Comparison of ENCODE assay signal across 21 cellular contexts in the genomic region with DNA sequence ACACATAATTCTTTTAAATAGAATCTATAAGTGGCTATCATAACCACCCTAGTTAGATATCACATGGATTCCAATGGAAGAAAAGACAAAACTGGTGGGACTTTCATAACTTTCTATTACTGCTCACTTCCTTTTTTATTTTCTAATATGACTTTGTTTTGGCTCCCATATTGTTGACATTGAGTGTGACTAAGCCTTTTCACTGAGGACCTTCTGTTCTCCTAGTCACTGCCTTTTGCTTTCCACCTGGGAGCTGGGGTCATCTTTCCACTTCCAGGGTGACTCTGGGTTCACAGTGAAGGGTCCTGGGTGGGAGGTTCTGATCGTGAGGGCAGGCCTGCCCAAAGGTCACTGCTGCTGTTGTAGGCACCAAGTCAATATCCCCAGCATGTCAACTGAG.
DNase-seq lines count a peak whose midpoint lies in the region; ATAC-seq and TF ChIP-seq lines count a peak whose summit lies in the region.
"Had no signal": no experiment of that assay in that cellular context is flagged by ENCODE, and none has a peak within 500 bp of the region (broad histone marks: within the 10 kb centered on the region; RNA-seq: fewer than 3 reads in every experiment).

No MANE protein-coding gene starts in this region.

- H3K4me3 Mint-ChIP-seq in naive thymus-derived CD4-positive, alpha-beta T cell: no peak overlapping the region
- H3K4me3 Mint-ChIP-seq: activated CD8-positive, alpha-beta memory T cell treated with anti-CD3 and anti-CD28 coated beads, Interleukin-2, amount 10 ng/mL, durations not matched to agents 7 days and 5 days; activated naive CD8-positive, alpha-beta T cell treated with anti-CD3 and anti-CD28 coated beads, Interleukin-2, amount 50 U/mL, for 24 hours; endodermal cell had no signal

- CTCF ChIA-PET in naive thymus-derived CD4-positive, alpha-beta T cell (lab: Charles Lee): no interaction called here

- intact Hi-C loops in naive thymus-derived CD4-positive, alpha-beta T cell (cut with micrococcal nuclease): no loop called here

- no peak for TF ChIP-seq CTCF in fibroblast of the aortic adventitia (IDR thresholded peaks at IDR 0.05; ENCODE audit: insufficient read depth, low read length)
- no peak for TF ChIP-seq CTCF in thoracic aorta (IDR thresholded peaks at IDR 0.05)

- H3K36me3 ChIP-seq in adipocyte (ENCODE audit: control insufficient read depth, insufficient read depth, low read length, severe bottlenecking): no peaks in the 10 kb centered on the region
- no peaks in the 10 kb centered on the region for H3K36me3 ChIP-seq in thoracic aorta
- H3K36me3 ChIP-seq in naive thymus-derived CD4-positive, alpha-beta T cell (ENCODE audit: control insufficient read depth in 2 of 3, insufficient read depth in 3 of 3, low read length in 3 of 3): no peaks in the 10 kb centered on the region
- H3K36me3 ChIP-seq: BLaER1 had no signal

- H3K9me3 ChIP-seq in adipocyte (ENCODE audit: control insufficient read depth, low read length) (no peaks in the 10 kb centered on the region), thoracic aorta (no peaks in the 10 kb centered on the region)
- H3K9me3 ChIP-seq in naive thymus-derived CD4-positive, alpha-beta T cell (ENCODE audit: control insufficient read depth in 2 of 3, low read length in 3 of 3): no peaks in the 10 kb centered on the region
- H3K9me3 ChIP-seq: BLaER1, SK-N-SH had no signal

- H3K27ac ChIP-seq in thoracic aorta: peak overlapping the region in 1 of 2 donors; percentile 21
- no peak overlapping the region for H3K27ac ChIP-seq in naive thymus-derived CD4-positive, alpha-beta T cell (ENCODE audit: low read depth, low read length)
- H3K27ac ChIP-seq: 22Rv1, BLaER1 had no signal

- H3K27me3 ChIP-seq in adipocyte (replicated peaks; ENCODE audit: control insufficient read depth, insufficient read depth, low read length): no peaks in the 10 kb centered on the region
- H3K27me3 ChIP-seq in thoracic aorta (replicated peaks; ENCODE audit: insufficient read depth): no peaks in the 10 kb centered on the region
- no peaks in the 10 kb centered on the region for H3K27me3 ChIP-seq in naive thymus-derived CD4-positive, alpha-beta T cell (ENCODE audit: control insufficient read depth in 2 of 2, insufficient read depth in 2 of 2, low read length in 2 of 2)
- H3K27me3 ChIP-seq: BLaER1 had no signal

- ATAC-seq in thoracic aorta (ENCODE audit: insufficient number of reproducible peaks, low FRiP score, low read depth): peak; percentile 92
- ATAC-seq in naive thymus-derived CD4-positive, alpha-beta T cell: no peak
- ATAC-seq: activated CD8-positive, alpha-beta memory T cell treated with anti-CD3 and anti-CD28 coated beads, Interleukin-2, amount 10 ng/mL, durations not matched to agents 7 days and 5 days; activated naive CD8-positive, alpha-beta T cell treated with anti-CD3 and anti-CD28 coated beads, Interleukin-2, amount 50 U/mL, for 24 hours had no signal

- H3K4me1 ChIP-seq in adipocyte (ENCODE audit: control insufficient read depth, insufficient read depth, low read length): peaks cover 17% of the 10 kb centered on the region
- H3K4me1 ChIP-seq in thoracic aorta (ENCODE audit: control insufficient read depth in 1 of 2, low read depth in 2 of 2): peaks cover 3 to 11% of the 10 kb centered on the region in 2 donors
- no peaks in the 10 kb centered on the region for H3K4me1 ChIP-seq in naive thymus-derived CD4-positive, alpha-beta T cell (ENCODE audit: control insufficient read depth in 2 of 2, insufficient read depth in 2 of 2, low read length in 2 of 2)
- H3K4me1 ChIP-seq: BLaER1 had no signal

- no peaks in the 10 kb centered on the region for H3K27me3 Mint-ChIP-seq in naive thymus-derived CD4-positive, alpha-beta T cell
- H3K27me3 Mint-ChIP-seq: activated CD8-positive, alpha-beta memory T cell treated with anti-CD3 and anti-CD28 coated beads, Interleukin-2, amount 10 ng/mL, durations not matched to agents 7 days and 5 days; activated naive CD8-positive, alpha-beta T cell treated with anti-CD3 and anti-CD28 coated beads, Interleukin-2, amount 50 U/mL, for 24 hours had no signal

- DNase-seq in SIG-M5 treated with dmso at 0.1 percent for 504 hours (lab: John Stamatoyannopoulos, UW; ENCODE audit: unreplicated experiment) (peak; percentile 47), SIG-M5 (lab: John Stamatoyannopoulos, UW) (no peak), adipocyte (ENCODE audit: low read depth) (peak; percentile 14), fibroblast of the aortic adventitia (ENCODE audit: low read depth) (peak; percentile 16), thoracic aorta (ENCODE audit: low spot score) (no peak), HPDE6-E6E7 (ENCODE audit: extremely low spot score) (no peak), foreskin melanocyte (no peak)
- DNase-seq in naive thymus-derived CD4-positive, alpha-beta T cell: no peak
- DNase-seq: activated CD4-positive, alpha-beta T cell treated with anti-CD3 and anti-CD28 coated beads for 1 hour; activated CD8-positive, alpha-beta memory T cell treated with anti-CD3 and anti-CD28 coated beads, Interleukin-2, amount 10 ng/mL, durations not matched to agents 7 days and 5 days; activated naive CD8-positive, alpha-beta T cell treated with anti-CD3 and anti-CD28 coated beads, Interleukin-2, amount 50 U/mL, for 24 hours; DMS 273 treated with DMSO at 0.1 percent for 48 hours; endodermal cell; left cardiac atrium; midbrain; NCI-H1048; NCI-H2081 treated with DMSO at 0.1 percent for 48 hours; NCI-H526; SK-N-SH had no signal

- H3K36me3 Mint-ChIP-seq in naive thymus-derived CD4-positive, alpha-beta T cell: no peaks in the 10 kb centered on the region
- H3K36me3 Mint-ChIP-seq: activated CD8-positive, alpha-beta memory T cell treated with anti-CD3 and anti-CD28 coated beads, Interleukin-2, amount 10 ng/mL, durations not matched to agents 7 days and 5 days had no signal

- peaks cover 0 to 1% (median 0%) of the 10 kb centered on the region in 7 donors for H3K4me1 Mint-ChIP-seq in naive thymus-derived CD4-positive, alpha-beta T cell
- H3K4me1 Mint-ChIP-seq: activated CD8-positive, alpha-beta memory T cell treated with anti-CD3 and anti-CD28 coated beads, Interleukin-2, amount 10 ng/mL, durations not matched to agents 7 days and 5 days; activated naive CD8-positive, alpha-beta T cell treated with anti-CD3 and anti-CD28 coated beads, Interleukin-2, amount 50 U/mL, for 24 hours; endodermal cell had no signal

- POLR2A ChIA-PET in naive thymus-derived CD4-positive, alpha-beta T cell (lab: Charles Lee): no interaction called here

- H3K4me3 ChIP-seq in adipocyte (ENCODE audit: low read length) (no peak overlapping the region), fibroblast of the aortic adventitia (ENCODE audit: low read depth, low read length) (no peak overlapping the region), thoracic aorta (no peak overlapping the region)
- no peak overlapping the region for H3K4me3 ChIP-seq in naive thymus-derived CD4-positive, alpha-beta T cell (ENCODE audit: low read length)
- H3K4me3 ChIP-seq: BLaER1 had no signal

- H3K9me3 Mint-ChIP-seq in naive thymus-derived CD4-positive, alpha-beta T cell: peaks cover 0 to 8% (median 2%) of the 10 kb centered on the region in 11 donors
- H3K9me3 Mint-ChIP-seq: endodermal cell had no signal

- no peak overlapping the region for H3K27ac Mint-ChIP-seq in naive thymus-derived CD4-positive, alpha-beta T cell
- H3K27ac Mint-ChIP-seq: activated CD8-positive, alpha-beta memory T cell treated with anti-CD3 and anti-CD28 coated beads, Interleukin-2, amount 10 ng/mL, durations not matched to agents 7 days and 5 days; activated naive CD8-positive, alpha-beta T cell treated with anti-CD3 and anti-CD28 coated beads, Interleukin-2, amount 50 U/mL, for 24 hours; endodermal cell had no signal

- H3K9ac ChIP-seq in adipocyte (ENCODE audit: low read length): no peak overlapping the region
- H3K9ac ChIP-seq: BLaER1, SK-N-SH had no signal

Comparison
In these comparisons a context has a peak if more than half of its experiments do, and no peak if none do; other contexts are left out.
1. DNase-seq: peak in SIG-M5 treated with dmso at 0.1 percent for 504 hours (single experiment), adipocyte (single experiment) and fibroblast of the aortic adventitia (single experiment); none in SIG-M5 (single experiment), thoracic aorta (single experiment), naive thymus-derived CD4-positive, alpha-beta T cell (0 of 9), HPDE6-E6E7 (single experiment) and foreskin melanocyte (single experiment).